Comparison of ENCODE assay signal across 10 cellular contexts in the genomic region with DNA sequence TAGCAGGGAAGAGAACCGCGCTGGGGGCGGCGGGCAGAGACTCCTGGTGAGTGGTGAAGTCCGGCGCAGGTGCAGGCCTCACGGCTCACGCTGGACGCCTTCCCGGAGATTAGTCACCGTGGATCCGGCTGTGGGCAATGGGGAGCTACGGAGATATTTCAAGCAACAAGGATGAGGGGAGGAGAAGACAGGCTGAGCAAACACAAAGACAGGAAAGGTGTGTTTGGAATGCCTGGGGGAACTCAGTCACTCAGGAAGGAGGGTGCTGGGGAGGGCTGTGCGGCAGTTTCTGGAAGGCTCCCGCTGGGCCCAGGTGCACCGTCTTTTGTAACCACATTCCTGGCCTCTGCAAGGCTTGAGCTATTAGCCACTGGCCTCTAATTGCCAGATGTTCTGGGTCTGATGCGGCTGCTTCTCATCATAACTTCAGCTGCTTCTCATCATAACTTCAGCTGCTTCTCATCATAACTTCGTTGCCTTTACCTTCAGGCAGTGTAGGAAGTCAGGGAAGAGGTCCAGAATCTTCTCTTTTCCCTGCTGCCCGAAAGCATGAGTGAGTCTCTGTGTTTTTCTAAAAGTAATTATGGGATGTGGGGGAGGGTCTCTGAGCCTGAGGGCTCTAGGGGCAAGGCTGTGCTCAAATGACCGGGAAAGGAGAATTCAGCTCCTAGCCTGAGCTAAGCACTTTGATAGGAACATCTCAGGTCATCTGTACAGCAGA.
DNase-seq lines count a peak whose midpoint lies in the region; ATAC-seq and TF ChIP-seq lines count a peak whose summit lies in the region.
"Had no signal": no experiment of that assay in that cellular context is flagged by ENCODE, and none has a peak within 500 bp of the region (broad histone marks: within the 10 kb centered on the region; RNA-seq: fewer than 3 reads in every experiment).

No MANE protein-coding gene starts in this region.

- H3K4me1 ChIP-seq in BLaER1, result peaks cover 84% of the 10 kb centered on the region
- no peaks in the 10 kb centered on the region for H3K4me1 ChIP-seq in adrenal gland (replicated peaks in 1 of 2)

- TF ChIP-seq CTCF in adrenal gland (IDR thresholded peaks at IDR 0.05), result no peak

- H3K4me3 ChIP-seq in BLaER1 (no peak overlapping the region), adrenal gland (no peak overlapping the region)

- no peak for ATAC-seq in GM19351 (IDR thresholded peaks at IDR 0.05; ENCODE audit: unreplicated experiment)
- ATAC-seq: activated naive CD4-positive, alpha-beta T cell treated with anti-CD3 and anti-CD28 coated beads, Interleukin-2, amount 50 U/mL, for 72 hours had no signal

- H3K9ac ChIP-seq in BLaER1, result no peak overlapping the region; the same call in 1 of the 2 replicates

- H3K27me3 ChIP-seq in BLaER1 (no peaks in the 10 kb centered on the region), adrenal gland (no peaks in the 10 kb centered on the region)

- H4K20me1 ChIP-seq in BLaER1, result no peaks in the 10 kb centered on the region

- TF ChIP-seq POLR2A in adrenal gland (IDR thresholded peaks at IDR 0.05), result no peak

- H3K9me3 ChIP-seq in BLaER1 (peaks cover 19% of the 10 kb centered on the region), adrenal gland (replicated peaks in 1 of 3) (no peaks in the 10 kb centered on the region)

- H3K4me2 ChIP-seq in BLaER1, result peak overlapping the region; percentile 70

- peaks cover 15% of the 10 kb centered on the region for H3K36me3 ChIP-seq in BLaER1
- H3K36me3 ChIP-seq in adrenal gland (replicated peaks in 1 of 2), result no peaks in the 10 kb centered on the region

- WGBS in adrenal gland, 4 donors, result 51 to 65% (median 59%) methylated on average over 19 to 20 of the region's 20 CpGs

- peak; percentile 60 to 79 for DNase-seq in NCI-H2081 (lab: John Stamatoyannopoulos, UW)
- DNase-seq in fibroblast of gingiva (ENCODE audit: low read depth), result peak; percentile 67
- peak; percentile 65 for DNase-seq in mucosa of gallbladder (ENCODE audit: low spot score)
- no peak for DNase-seq in NCI-H748 (lab: John Stamatoyannopoulos, UW; ENCODE audit: unreplicated experiment)
- DNase-seq in adrenal gland, result no peak
- no peak for DNase-seq in activated CD4-positive, alpha-beta T cell treated with anti-CD3 and anti-CD28 coated beads, Interleukin-2, amount 50 U/mL, for 4 hours
- DNase-seq: DMS153 had no signal

- intact Hi-C loops in adrenal gland (cut with DNase I), result no loop called here

- peak overlapping the region; percentile 40 for H3K27ac ChIP-seq in BLaER1
- no peak overlapping the region for H3K27ac ChIP-seq in adrenal gland

Comparison
In these comparisons a context has a peak if more than half of its experiments do, and no peak if none do; other contexts are left out.
1. DNase-seq: peak in NCI-H2081 (2 of 2), fibroblast of gingiva (single experiment) and mucosa of gallbladder (single experiment); none in NCI-H748 (single experiment), adrenal gland (0 of 7) and activated CD4-positive, alpha-beta T cell treated with anti-CD3 and anti-CD28 coated beads, Interleukin-2, amount 50 U/mL, for 4 hours (0 of 2).